ENCODE assay signal across 2 cellular contexts in the genomic region with DNA sequence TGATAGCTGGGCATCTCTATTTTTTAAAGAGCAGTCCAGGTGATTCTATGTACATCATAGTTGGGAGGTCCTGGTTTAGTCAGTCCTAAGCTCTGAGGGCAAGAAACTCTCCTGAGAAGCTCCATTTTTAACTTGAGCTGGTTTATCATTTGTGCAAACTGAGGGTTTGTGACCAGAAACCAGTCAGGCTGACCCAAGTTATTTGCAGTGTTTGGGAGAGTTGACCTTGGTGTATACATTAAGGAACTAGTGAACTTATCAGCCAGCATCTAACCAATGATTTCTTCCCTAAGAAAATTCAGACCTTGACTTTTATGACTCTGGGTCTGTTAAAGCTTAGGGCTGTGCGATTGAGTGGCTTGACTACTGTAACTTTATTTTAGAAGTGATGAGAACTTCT.
TF ChIP-seq lines count a peak whose summit lies in the region.

No MANE protein-coding gene starts in this region.

TF ChIP-seq in IMR-90, 13 proteins besides CTCF, POLR2A, EP300 and RAD21:
- TF ChIP-seq FOS (IDR thresholded peaks at IDR 0.05; ENCODE audit: low read depth, low read length) (no peak), CEBPB (IDR thresholded peaks at IDR 0.05; ENCODE audit: low read depth, low read length) (no peak), CHD1 (IDR thresholded peaks at IDR 0.05; ENCODE audit: low read depth, low read length) (no peak), ELK1 (IDR thresholded peaks at IDR 0.05; ENCODE audit: borderline replicate concordance, low read depth, low read length) (no peak), BHLHE40 (IDR thresholded peaks at IDR 0.05; ENCODE audit: low read depth, low read length) (no peak), SMC3 (IDR thresholded peaks at IDR 0.05; ENCODE audit: low read depth, low read length) (no peak), MAFK (IDR thresholded peaks at IDR 0.05; ENCODE audit: low read depth, low read length) (no peak), RCOR1 (IDR thresholded peaks at IDR 0.05; ENCODE audit: insufficient replicate concordance, low read length) (no peak), MAZ (IDR thresholded peaks at IDR 0.05; ENCODE audit: borderline replicate concordance, low read depth, low read length) (no peak), NFE2L2 (IDR thresholded peaks at IDR 0.05; ENCODE audit: low read depth, low read length) (no peak)
- TF ChIP-seq, protein P1, sequence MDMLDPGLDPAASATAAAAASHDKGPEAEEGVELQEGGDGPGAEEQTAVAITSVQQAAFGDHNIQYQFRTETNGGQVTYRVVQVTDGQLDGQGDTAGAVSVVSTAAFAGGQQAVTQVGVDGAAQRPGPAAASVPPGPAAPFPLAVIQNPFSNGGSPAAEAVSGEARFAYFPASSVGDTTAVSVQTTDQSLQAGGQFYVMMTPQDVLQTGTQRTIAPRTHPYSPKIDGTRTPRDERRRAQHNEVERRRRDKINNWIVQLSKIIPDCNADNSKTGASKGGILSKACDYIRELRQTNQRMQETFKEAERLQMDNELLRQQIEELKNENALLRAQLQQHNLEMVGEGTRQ (IDR thresholded peaks at IDR 0.05; ENCODE audit: low read depth, low read length), result no peak

TF ChIP-seq in GM12878, 131 proteins besides CTCF, POLR2A, EP300 and RAD21:
- TF ChIP-seq BRCA1 (IDR thresholded peaks at IDR 0.05; ENCODE audit: low read depth, low read length), result no peak
- TF ChIP-seq ZNF274 (IDR thresholded peaks at IDR 0.05; ENCODE audit: insufficient read depth, insufficient read length), result no peak
- TF ChIP-seq ZBTB33 (IDR thresholded peaks at IDR 0.05), result no peak
- TF ChIP-seq SRF (IDR thresholded peaks at IDR 0.05; ENCODE audit: low read depth in 2 of 2, low read length in 2 of 2), result no peak
- no peak for TF ChIP-seq MTA2 (IDR thresholded peaks at IDR 0.05; ENCODE audit: low read depth)
- no peak for TF ChIP-seq GATAD2B (conservative IDR thresholded peaks at IDR 0.05; ENCODE audit: low read depth)
- TF ChIP-seq ZBED1 (IDR thresholded peaks at IDR 0.05; ENCODE audit: borderline replicate concordance), result no peak
- TF ChIP-seq, protein P2, sequence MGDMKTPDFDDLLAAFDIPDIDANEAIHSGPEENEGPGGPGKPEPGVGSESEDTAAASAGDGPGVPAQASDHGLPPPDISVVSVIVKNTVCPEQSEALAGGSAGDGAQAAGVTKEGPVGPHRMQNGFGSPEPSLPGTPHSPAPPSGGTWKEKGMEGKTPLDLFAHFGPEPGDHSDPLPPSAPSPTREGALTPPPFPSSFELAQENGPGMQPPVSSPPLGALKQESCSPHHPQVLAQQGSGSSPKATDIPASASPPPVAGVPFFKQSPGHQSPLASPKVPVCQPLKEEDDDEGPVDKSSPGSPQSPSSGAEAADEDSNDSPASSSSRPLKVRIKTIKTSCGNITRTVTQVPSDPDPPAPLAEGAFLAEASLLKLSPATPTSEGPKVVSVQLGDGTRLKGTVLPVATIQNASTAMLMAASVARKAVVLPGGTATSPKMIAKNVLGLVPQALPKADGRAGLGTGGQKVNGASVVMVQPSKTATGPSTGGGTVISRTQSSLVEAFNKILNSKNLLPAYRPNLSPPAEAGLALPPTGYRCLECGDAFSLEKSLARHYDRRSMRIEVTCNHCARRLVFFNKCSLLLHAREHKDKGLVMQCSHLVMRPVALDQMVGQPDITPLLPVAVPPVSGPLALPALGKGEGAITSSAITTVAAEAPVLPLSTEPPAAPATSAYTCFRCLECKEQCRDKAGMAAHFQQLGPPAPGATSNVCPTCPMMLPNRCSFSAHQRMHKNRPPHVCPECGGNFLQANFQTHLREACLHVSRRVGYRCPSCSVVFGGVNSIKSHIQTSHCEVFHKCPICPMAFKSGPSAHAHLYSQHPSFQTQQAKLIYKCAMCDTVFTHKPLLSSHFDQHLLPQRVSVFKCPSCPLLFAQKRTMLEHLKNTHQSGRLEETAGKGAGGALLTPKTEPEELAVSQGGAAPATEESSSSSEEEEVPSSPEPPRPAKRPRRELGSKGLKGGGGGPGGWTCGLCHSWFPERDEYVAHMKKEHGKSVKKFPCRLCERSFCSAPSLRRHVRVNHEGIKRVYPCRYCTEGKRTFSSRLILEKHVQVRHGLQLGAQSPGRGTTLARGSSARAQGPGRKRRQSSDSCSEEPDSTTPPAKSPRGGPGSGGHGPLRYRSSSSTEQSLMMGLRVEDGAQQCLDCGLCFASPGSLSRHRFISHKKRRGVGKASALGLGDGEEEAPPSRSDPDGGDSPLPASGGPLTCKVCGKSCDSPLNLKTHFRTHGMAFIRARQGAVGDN (IDR thresholded peaks at IDR 0.05), result no peak
- TF ChIP-seq NFXL1 (IDR thresholded peaks at IDR 0.05; ENCODE audit: borderline replicate concordance), result no peak
- TF ChIP-seq YBX1 (IDR thresholded peaks at IDR 0.05), result no peak
- TF ChIP-seq ASH2L (IDR thresholded peaks at IDR 0.05; ENCODE audit: borderline replicate concordance, low read depth), result no peak
- TF ChIP-seq ZNF24 (IDR thresholded peaks at IDR 0.05), result no peak
- TF ChIP-seq, protein P3, sequence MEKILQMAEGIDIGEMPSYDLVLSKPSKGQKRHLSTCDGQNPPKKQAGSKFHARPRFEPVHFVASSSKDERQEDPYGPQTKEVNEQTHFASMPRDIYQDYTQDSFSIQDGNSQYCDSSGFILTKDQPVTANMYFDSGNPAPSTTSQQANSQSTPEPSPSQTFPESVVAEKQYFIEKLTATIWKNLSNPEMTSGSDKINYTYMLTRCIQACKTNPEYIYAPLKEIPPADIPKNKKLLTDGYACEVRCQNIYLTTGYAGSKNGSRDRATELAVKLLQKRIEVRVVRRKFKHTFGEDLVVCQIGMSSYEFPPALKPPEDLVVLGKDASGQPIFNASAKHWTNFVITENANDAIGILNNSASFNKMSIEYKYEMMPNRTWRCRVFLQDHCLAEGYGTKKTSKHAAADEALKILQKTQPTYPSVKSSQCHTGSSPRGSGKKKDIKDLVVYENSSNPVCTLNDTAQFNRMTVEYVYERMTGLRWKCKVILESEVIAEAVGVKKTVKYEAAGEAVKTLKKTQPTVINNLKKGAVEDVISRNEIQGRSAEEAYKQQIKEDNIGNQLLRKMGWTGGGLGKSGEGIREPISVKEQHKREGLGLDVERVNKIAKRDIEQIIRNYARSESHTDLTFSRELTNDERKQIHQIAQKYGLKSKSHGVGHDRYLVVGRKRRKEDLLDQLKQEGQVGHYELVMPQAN (conservative IDR thresholded peaks at IDR 0.05), result no peak
